Comparison of ENCODE assay signal across 1 cellular context in genomic region chr5:137167187-137167586, GRCh38.
TF ChIP-seq lines count a peak whose summit lies in the region.

No MANE protein-coding gene starts in this region.

TF ChIP-seq in HEK293, 187 proteins besides CTCF, POLR2A, EP300 and RAD21 (continued from another document):
- no peak for TF ChIP-seq ZNF23 (tag by site-specific recombination; IDR thresholded peaks at IDR 0.05; ENCODE audit: borderline replicate concordance)
